ENCODE assay signal across 18 cellular contexts in genomic region chr2:240440704-240441320, GRCh38.
"Had no signal": no experiment of that assay in that cellular context is flagged by ENCODE, and none has a peak within 500 bp of the region (broad histone marks: within the 10 kb centered on the region; RNA-seq: fewer than 3 reads in every experiment).

No MANE protein-coding gene starts in this region.

- H3K4me3 ChIP-seq: left lung, sigmoid colon, testis had no signal

- DNase-seq: activated CD4-positive, alpha-beta T cell treated with anti-CD3 and anti-CD28 coated beads for 48 hours; activated CD8-positive, alpha-beta memory T cell treated with anti-CD3 and anti-CD28 coated beads, Interleukin-2, amount 50 U/mL, for 48 hours; activated CD8-positive, alpha-beta T cell treated with anti-CD3 and anti-CD28 coated beads, Interleukin-2, amount 10 ng/mL, durations not matched to agents 7 days and 5 days; activated naive CD4-positive, alpha-beta T cell; effector memory CD8-positive, alpha-beta T cell; erythroblast; midbrain; naive B cell; sigmoid colon; stimulated activated CD4-positive, alpha-beta T cell treated with anti-CD3 and anti-CD28 coated beads, Interleukin-4, amount 100 ng/mL, for 1 hour; stimulated activated CD8-positive, alpha-beta memory T cell treated with anti-CD3 and anti-CD28 coated beads, Interleukin-4, amount 100 ng/mL, for 48 hours; testis had no signal

- H3K4me3 Mint-ChIP-seq: activated CD8-positive, alpha-beta T cell treated with anti-CD3 and anti-CD28 coated beads, Interleukin-2, amount 10 ng/mL, durations not matched to agents 7 days and 5 days; central memory CD8-positive, alpha-beta T cell; dendritic cell treated with granulocyte-macrophage colony-stimulating factor and Interleukin-4, amounts not matched to agents 40 ng/mL and 50 ng/mL, for 4 days; effector memory CD8-positive, alpha-beta T cell; stimulated activated naive CD8-positive, alpha-beta T cell treated with anti-CD3 and anti-CD28 coated beads, Interleukin-15, Interleukin-2, amounts not matched to agents 100 ng/mL and 50 ng/mL, for 24 hours; WTC11 had no signal

- H3K36me3 ChIP-seq: left lung had no signal

- H3K9me3 Mint-ChIP-seq: central memory CD8-positive, alpha-beta T cell; dendritic cell treated with granulocyte-macrophage colony-stimulating factor and Interleukin-4, amounts not matched to agents 40 ng/mL and 50 ng/mL, for 4 days; effector memory CD8-positive, alpha-beta T cell; naive B cell; stimulated activated naive CD8-positive, alpha-beta T cell treated with anti-CD3 and anti-CD28 coated beads, Interleukin-15, Interleukin-2, amounts not matched to agents 100 ng/mL and 50 ng/mL, for 24 hours; WTC11 had no signal

- H3K27ac ChIP-seq: left lung, sigmoid colon, testis had no signal

- H3K36me3 Mint-ChIP-seq: naive B cell, WTC11 had no signal

- H3K9me3 ChIP-seq: left lung, sigmoid colon, testis had no signal

- ATAC-seq: activated CD8-positive, alpha-beta T cell treated with anti-CD3 and anti-CD28 coated beads, Interleukin-2, amount 10 ng/mL, durations not matched to agents 7 days and 5 days; effector memory CD8-positive, alpha-beta T cell; left lung; SK-N-SH treated with all-trans-retinoic acid at 6 μM for 48 hours; WTC11 had no signal

- H3K27me3 ChIP-seq: sigmoid colon, testis had no signal

- H3K27ac Mint-ChIP-seq: activated CD8-positive, alpha-beta T cell treated with anti-CD3 and anti-CD28 coated beads, Interleukin-2, amount 10 ng/mL, durations not matched to agents 7 days and 5 days; dendritic cell treated with granulocyte-macrophage colony-stimulating factor and Interleukin-4, amounts not matched to agents 40 ng/mL and 50 ng/mL, for 4 days; effector memory CD8-positive, alpha-beta T cell; naive B cell; stimulated activated naive CD8-positive, alpha-beta T cell treated with anti-CD3 and anti-CD28 coated beads, Interleukin-15, Interleukin-2, amounts not matched to agents 100 ng/mL and 50 ng/mL, for 24 hours; WTC11 had no signal
